In genomic region chr5:56666901-56667300, GRCh38 we compare ENCODE assay signal across 20 cellular contexts.
DNase-seq lines count a peak whose midpoint lies in the region; ATAC-seq and TF ChIP-seq lines count a peak whose summit lies in the region.
"Had no signal": no experiment of that assay in that cellular context is flagged by ENCODE, and none has a peak within 500 bp of the region (broad histone marks: within the 10 kb centered on the region; RNA-seq: fewer than 3 reads in every experiment).

No MANE protein-coding gene starts in this region.

- peak overlapping the region; percentile 33 for H3K27ac ChIP-seq in OCI-LY1 (ENCODE audit: low read depth, low read length, poor library complexity, severe bottlenecking)

- H3K4me1 Mint-ChIP-seq in stimulated activated naive B cell treated with anti-CD40 and anti-IgM and Interleukin-4, amounts not matched to agents 10 μg/mL and 1 μg/mL and 100 μg/mL, for 72 hours: peaks cover 32 to 52% of the 10 kb centered on the region in 2 donors

- no peak for DNase-seq in Right ventricle myocardium inferior (ENCODE audit: missing footprints)
- DNase-seq in cardiac septum (ENCODE audit: low spot score): no peak
- DNase-seq in left ventricle myocardium superior: no peak
- DNase-seq in stimulated activated naive B cell treated with anti-CD40 and anti-IgM and Interleukin-4, amounts not matched to agents 10 μg/mL and 1 μg/mL and 100 μg/mL, for 72 hours: no peak
- no peak for DNase-seq in foreskin melanocyte
- DNase-seq in AML-193 (lab: John Stamatoyannopoulos, UW): no peak
- DNase-seq: CD4-positive, alpha-beta memory T cell; DMS79; KBM-7; NCI-H1105; NCI-H1694 treated with DMSO at 0.1 percent for 48 hours; NCI-H2171; NCI-H446 treated with DMSO at 0.1 percent for 48 hours; NCI-H748 treated with DMSO at 0.1 percent for 48 hours; SHP77 had no signal

- H3K27me3 ChIP-seq in OCI-LY1 (ENCODE audit: insufficient read depth, low read length): no peaks in the 10 kb centered on the region

- H3K4me3 Mint-ChIP-seq in stimulated activated naive B cell treated with anti-CD40 and anti-IgM and Interleukin-4, amounts not matched to agents 10 μg/mL and 1 μg/mL and 100 μg/mL, for 72 hours: no peak overlapping the region
- H3K4me3 Mint-ChIP-seq: CD4-positive, alpha-beta memory T cell had no signal

- H3K27ac Mint-ChIP-seq in stimulated activated naive B cell treated with anti-CD40 and anti-IgM and Interleukin-4, amounts not matched to agents 10 μg/mL and 1 μg/mL and 100 μg/mL, for 72 hours: peak overlapping the region; percentile 26
- H3K27ac Mint-ChIP-seq: CD4-positive, alpha-beta memory T cell had no signal

- H3K27me3 Mint-ChIP-seq in stimulated activated naive B cell treated with anti-CD40 and anti-IgM and Interleukin-4, amounts not matched to agents 10 μg/mL and 1 μg/mL and 100 μg/mL, for 72 hours: no peaks in the 10 kb centered on the region
- H3K27me3 Mint-ChIP-seq: CD4-positive, alpha-beta memory T cell had no signal

- H3K9ac ChIP-seq in OCI-LY1 (ENCODE audit: low read length): no peak overlapping the region

- H3K36me3 Mint-ChIP-seq in stimulated activated naive B cell treated with anti-CD40 and anti-IgM and Interleukin-4, amounts not matched to agents 10 μg/mL and 1 μg/mL and 100 μg/mL, for 72 hours: peaks cover 4 to 7% of the 10 kb centered on the region in 2 donors

- no peaks in the 10 kb centered on the region for H3K9me2 ChIP-seq in OCI-LY1 (ENCODE audit: low read depth, low read length)

- H3K79me2 ChIP-seq in OCI-LY1 (ENCODE audit: insufficient read depth, low read length): no peaks in the 10 kb centered on the region

- no peak for TF ChIP-seq CTCF in OCI-LY1 (IDR thresholded peaks at IDR 0.05; ENCODE audit: low read length)

- no peaks in the 10 kb centered on the region; the same call in 1 of the 2 replicates for H3K36me3 ChIP-seq in OCI-LY1 (ENCODE audit: insufficient read depth, low read length)

- H3K4me2 ChIP-seq in OCI-LY1 (ENCODE audit: low read length): no peak overlapping the region

- ATAC-seq in Right ventricle myocardium inferior (peak; percentile 57), left ventricle myocardium superior (peak; percentile 66), GM21737 (IDR thresholded peaks at IDR 0.05; ENCODE audit: unreplicated experiment) (no peak)
- no peak for ATAC-seq in stimulated activated naive B cell treated with anti-CD40 and anti-IgM and Interleukin-4, amounts not matched to agents 10 μg/mL and 1 μg/mL and 100 μg/mL, for 72 hours (replicated peaks)
- ATAC-seq: GM12878, HCT116, Panc1 had no signal

- peaks cover 8% of the 10 kb centered on the region; the same call in 1 of the 2 replicates for H3K9me3 ChIP-seq in OCI-LY1 (ENCODE audit: low read length)

- no peak overlapping the region for H2AFZ ChIP-seq in OCI-LY1 (ENCODE audit: low read length)

- peaks cover 41% of the 10 kb centered on the region for H3K4me1 ChIP-seq in OCI-LY1 (ENCODE audit: insufficient read depth, low read length, severe bottlenecking)

- H3K9me3 Mint-ChIP-seq in stimulated activated naive B cell treated with anti-CD40 and anti-IgM and Interleukin-4, amounts not matched to agents 10 μg/mL and 1 μg/mL and 100 μg/mL, for 72 hours: peaks cover 0 to 11% of the 10 kb centered on the region in 2 donors

- peaks cover 4% of the 10 kb centered on the region for H3F3A ChIP-seq in OCI-LY1 (ENCODE audit: insufficient read depth, low read length)

- H4K20me1 ChIP-seq in OCI-LY1 (ENCODE audit: insufficient read depth, low read length): no peaks in the 10 kb centered on the region

- intact Hi-C loops in Right ventricle myocardium inferior (cut with DNase I): no loop called here
- intact Hi-C loops in cardiac septum (cut with DNase I): no loop called here
- intact Hi-C loops in left ventricle myocardium superior (cut with micrococcal nuclease): no loop called here

- H3K4me3 ChIP-seq in OCI-LY1 (ENCODE audit: low read depth, low read length, poor library complexity, severe bottlenecking): no peak overlapping the region
- H3K4me3 ChIP-seq: GM12878 had no signal

Comparison
In these comparisons a context has a peak if more than half of its experiments do, and no peak if none do; other contexts are left out.
1. ATAC-seq: peak in Right ventricle myocardium inferior (single experiment) and left ventricle myocardium superior (single experiment); none in stimulated activated naive B cell treated with anti-CD40 and anti-IgM and Interleukin-4, amounts not matched to agents 10 μg/mL and 1 μg/mL and 100 μg/mL, for 72 hours (0 of 2) and GM21737 (single experiment).